ENCODE assay signal across 15 cellular contexts in genomic region chr1:107514841-107515240, GRCh38.
A peak's percentile ranks its signal among the peaks of the same experiment; 100 is the strongest.
DNase-seq lines count a peak whose midpoint lies in the region; TF ChIP-seq lines count a peak whose summit lies in the region.
"Had no signal": no experiment of that assay in that cellular context is flagged by ENCODE, and none has a peak within 500 bp of the region (broad histone marks: within the 10 kb centered on the region; RNA-seq: fewer than 3 reads in every experiment).

No MANE protein-coding gene starts in this region.

- H2AFZ ChIP-seq in MM.1S (ENCODE audit: low read length): no peak overlapping the region
- H2AFZ ChIP-seq: GM23248 had no signal

- no peak overlapping the region for H3K9ac ChIP-seq in MM.1S (ENCODE audit: low read length)
- H3K9ac ChIP-seq: BLaER1, GM23248 had no signal

- no peaks in the 10 kb centered on the region for H3K27me3 ChIP-seq in MM.1S (replicated peaks; ENCODE audit: insufficient read depth, low read length)
- H3K27me3 ChIP-seq: BLaER1 had no signal

- H3K4me1 ChIP-seq in MM.1S (ENCODE audit: low read length): peaks cover 10% of the 10 kb centered on the region
- H3K4me1 ChIP-seq: BLaER1, Caco-2 had no signal

- peaks cover 3% of the 10 kb centered on the region for H3K36me3 Mint-ChIP-seq in nephron progenitor cell (ENCODE audit: low read depth)
- H3K36me3 Mint-ChIP-seq: CD4-positive, CD25-positive, alpha-beta regulatory T cell; CD8-positive, alpha-beta T cell had no signal

- no peaks in the 10 kb centered on the region for H3K27me3 Mint-ChIP-seq in nephron progenitor cell (ENCODE audit: low read depth, poor library complexity)
- H3K27me3 Mint-ChIP-seq: B cell; CD4-positive, CD25-positive, alpha-beta regulatory T cell had no signal

- H3K4me2 ChIP-seq in MM.1S (ENCODE audit: low read depth, low read length): 0 out of 2 replicates have a peak overlapping the region, but pooled peaks have one; percentile 8
- H3K4me2 ChIP-seq: BLaER1 had no signal

- H3K9me2 ChIP-seq in MM.1S (replicated peaks; ENCODE audit: insufficient read depth, low read length): no peaks in the 10 kb centered on the region

- DNase-seq in MM.1S: no peak
- DNase-seq in globus pallidus (ENCODE audit: low spot score): peak; percentile 18
- DNase-seq in pons (ENCODE audit: low spot score): peak; percentile 58
- no peak for DNase-seq in G401 (ENCODE audit: low spot score)
- DNase-seq in nephron progenitor cell: no peak
- DNase-seq in DMS 273 treated with DMSO at 0.1 percent for 48 hours (lab: John Stamatoyannopoulos, UW): no peak
- DNase-seq: Caco-2; CD4-positive, CD25-positive, alpha-beta regulatory T cell; CD8-positive, alpha-beta T cell; DMS79; GM23248; H9 had no signal

- H3K4me3 Mint-ChIP-seq in nephron progenitor cell: no peak overlapping the region
- H3K4me3 Mint-ChIP-seq: B cell; CD4-positive, CD25-positive, alpha-beta regulatory T cell; CD8-positive, alpha-beta T cell; H9 had no signal

- peaks cover 6% of the 10 kb centered on the region; the same call in 1 of the 2 replicates for H3F3A ChIP-seq in MM.1S (ENCODE audit: insufficient read depth, low read length)

- peaks cover 13% of the 10 kb centered on the region for H3K9me3 Mint-ChIP-seq in nephron progenitor cell

- H3K36me3 ChIP-seq in MM.1S (replicated peaks; ENCODE audit: insufficient read depth, low read length): no peaks in the 10 kb centered on the region

- no peak overlapping the region for H3K27ac ChIP-seq in MM.1S (ENCODE audit: low read length)
- H3K27ac ChIP-seq: BLaER1, C4-2B, GM23248 had no signal

- in situ Hi-C loops in G401 (cut with HindIII; ENCODE audit: low sequenced_read_pairs): no loop called here

- no peak for TF ChIP-seq CTCF in MM.1S (IDR thresholded peaks at IDR 0.05; ENCODE audit: low read length)
- no peak for TF ChIP-seq CTCF in nephron progenitor cell (IDR thresholded peaks at IDR 0.05)

- no peak overlapping the region for H3K4me3 ChIP-seq in MM.1S (ENCODE audit: low read length)
- H3K4me3 ChIP-seq: BLaER1, GM23248 had no signal

- no peaks in the 10 kb centered on the region for H3K4me1 Mint-ChIP-seq in nephron progenitor cell
- H3K4me1 Mint-ChIP-seq: CD4-positive, CD25-positive, alpha-beta regulatory T cell had no signal

- no peak overlapping the region for H3K27ac Mint-ChIP-seq in nephron progenitor cell
- H3K27ac Mint-ChIP-seq: B cell; CD4-positive, CD25-positive, alpha-beta regulatory T cell; CD8-positive, alpha-beta T cell; H9 had no signal

- no peaks in the 10 kb centered on the region for H3K9me3 ChIP-seq in MM.1S (replicated peaks; ENCODE audit: insufficient read depth, low read length)
- H3K9me3 ChIP-seq: Caco-2 had no signal

- no peaks in the 10 kb centered on the region for H4K20me1 ChIP-seq in MM.1S (ENCODE audit: insufficient read depth, low read length)
- H4K20me1 ChIP-seq: BLaER1 had no signal

- no peaks in the 10 kb centered on the region for H3K79me2 ChIP-seq in MM.1S (ENCODE audit: low read length)

Comparison
In these comparisons a context has a peak if more than half of its experiments do, and no peak if none do; other contexts are left out.
1. DNase-seq: peak in globus pallidus (single experiment) and pons (single experiment); none in MM.1S (single experiment), G401 (single experiment), nephron progenitor cell (single experiment) and DMS 273 treated with DMSO at 0.1 percent for 48 hours (single experiment).